Comparison of ENCODE assay signal across 9 cellular contexts in genomic region chr2:174492963-174493431, GRCh38. TPM values are rescaled to one million over a fixed set of nuclear protein-coding genes. Genes with fewer than 3 reads are reported as not detected.
DNase-seq lines count a peak whose midpoint lies in the region; ATAC-seq, FAIRE-seq and TF ChIP-seq lines count a peak whose summit lies in the region.
"Had no signal": no experiment of that assay in that cellular context is flagged by ENCODE, and none has a peak within 500 bp of the region (broad histone marks: within the 10 kb centered on the region; RNA-seq: fewer than 3 reads in every experiment).

No MANE protein-coding gene starts in this region.

- no peaks in the 10 kb centered on the region for H3K4me1 ChIP-seq in ascending aorta
- H3K4me1 ChIP-seq: A549 had no signal

- POLR2A ChIA-PET in RWPE1 (lab: Yijun Ruan, JAX; ENCODE audit: low non-redundant PET), result no interaction called here

- intact Hi-C loops in activated CD4-positive, alpha-beta T cell treated with anti-CD3 and anti-CD28 coated beads, Interleukin-2, amount 10 ng/mL, durations not matched to agents 24 days and 14 days (cut with micrococcal nuclease), result loop anchor here (5.0 kb wide), 1 partner anchor 74 kb away; no protein-coding TSS in a partner anchor
- intact Hi-C loops in left colon (cut with DNase I, micrococcal nuclease), result no loop called here
- intact Hi-C loops in ascending aorta (cut with DNase I), result no loop called here

- no peak overlapping the region for H3K4me3 ChIP-seq in ascending aorta
- H3K4me3 ChIP-seq: A549 had no signal

- peak overlapping the region; percentile 79 for H3K4me3 Mint-ChIP-seq in activated CD4-positive, alpha-beta T cell treated with anti-CD3 and anti-CD28 coated beads, Interleukin-2, amount 10 ng/mL, durations not matched to agents 24 days and 14 days

- peak overlapping the region; percentile 94 for H3K27ac Mint-ChIP-seq in activated CD4-positive, alpha-beta T cell treated with anti-CD3 and anti-CD28 coated beads, Interleukin-2, amount 10 ng/mL, durations not matched to agents 24 days and 14 days

- no peaks in the 10 kb centered on the region for H3K9me3 Mint-ChIP-seq in activated CD4-positive, alpha-beta T cell treated with anti-CD3 and anti-CD28 coated beads, Interleukin-2, amount 10 ng/mL, durations not matched to agents 24 days and 14 days

- peak; percentile 75 for DNase-seq in activated CD8-positive, alpha-beta memory T cell treated with anti-CD3 and anti-CD28 coated beads for 24 hours
- DNase-seq in activated CD8-positive, alpha-beta memory T cell treated with anti-CD3 and anti-CD28 coated beads, Interleukin-2, amount 50 U/mL, for 48 hours, result no peak
- DNase-seq in activated CD4-positive, alpha-beta T cell treated with anti-CD3 and anti-CD28 coated beads, Interleukin-2, amount 10 ng/mL, durations not matched to agents 24 days and 14 days, result peak; percentile 89
- DNase-seq in left colon (peak; percentile 32 to 33), RWPE1 (ENCODE audit: low spot score) (no peak), frontal cortex (ENCODE audit: low spot score in 2 of 2) (no peak), ascending aorta (ENCODE audit: low spot score in 2 of 2) (no peak)

- H3K36me3 ChIP-seq in ascending aorta, result no peaks in the 10 kb centered on the region

- CTCF ChIA-PET in RWPE1 (lab: Yijun Ruan, JAX), result interaction anchor here (0.6 to 0.8 kb wide), 2 partner anchors 28 to 1118 kb away, joined by 3 to 7 read pairs; no protein-coding TSS in a partner anchor

- no peak for FAIRE-seq in frontal cortex (lab: Jason Lieb, UNC)
- FAIRE-seq: A549 had no signal

- H3K27me3 Mint-ChIP-seq in activated CD4-positive, alpha-beta T cell treated with anti-CD3 and anti-CD28 coated beads, Interleukin-2, amount 10 ng/mL, durations not matched to agents 24 days and 14 days, result no peaks in the 10 kb centered on the region

- no peaks in the 10 kb centered on the region for H3K36me3 Mint-ChIP-seq in activated CD4-positive, alpha-beta T cell treated with anti-CD3 and anti-CD28 coated beads, Interleukin-2, amount 10 ng/mL, durations not matched to agents 24 days and 14 days (ENCODE audit: low read depth)

- peaks cover 59% of the 10 kb centered on the region for H3K4me1 Mint-ChIP-seq in activated CD4-positive, alpha-beta T cell treated with anti-CD3 and anti-CD28 coated beads, Interleukin-2, amount 10 ng/mL, durations not matched to agents 24 days and 14 days

- no peaks in the 10 kb centered on the region for H3K27me3 ChIP-seq in ascending aorta

- no peaks in the 10 kb centered on the region for H3K9me3 ChIP-seq in ascending aorta
- H3K9me3 ChIP-seq: A549 had no signal

- H3K27ac ChIP-seq in RWPE1 (no peak overlapping the region), ascending aorta (peak overlapping the region in 1 of 2 donors; percentile 22)
- H3K27ac ChIP-seq: A549 had no signal

- ATAC-seq in HG03378 (IDR thresholded peaks at IDR 0.05; ENCODE audit: unreplicated experiment) (peak; percentile 93), left colon (peak; percentile 23)
- ATAC-seq: A549 had no signal

- TF ChIP-seq CTCF in RWPE1 (conservative IDR thresholded peaks at IDR 0.05; ENCODE audit: low read depth), result no peak
- no peak for TF ChIP-seq CTCF in ascending aorta (IDR thresholded peaks at IDR 0.05)

RNA-seq across cellular contexts. Expression of gene GPR155, which starts 6.2 kb away (rescaled TPM):
- total RNA-seq in activated CD4-positive, alpha-beta T cell treated with anti-CD3 and anti-CD28 coated beads, Interleukin-2, amount 10 ng/mL, durations not matched to agents 24 days and 14 days, result 3.1 and 3.6 TPM in 2 replicates
- total RNA-seq in left colon, result 1 to 10 TPM; 2.3 to 4.1 TPM
- total RNA-seq in frontal cortex, result 14.7 TPM
- total RNA-seq in ascending aorta, result 1.8 TPM

Comparison
In these comparisons a context has a peak if more than half of its experiments do, and no peak if none do; other contexts are left out.
1. DNase-seq: peak in activated CD8-positive, alpha-beta memory T cell treated with anti-CD3 and anti-CD28 coated beads for 24 hours (single experiment), activated CD4-positive, alpha-beta T cell treated with anti-CD3 and anti-CD28 coated beads, Interleukin-2, amount 10 ng/mL, durations not matched to agents 24 days and 14 days (single experiment) and left colon (2 of 2); none in activated CD8-positive, alpha-beta memory T cell treated with anti-CD3 and anti-CD28 coated beads, Interleukin-2, amount 50 U/mL, for 48 hours (single experiment), RWPE1 (single experiment), frontal cortex (0 of 2) and ascending aorta (0 of 2).